Comparison of ENCODE assay signal across 9 cellular contexts in genomic region chr6:166625356-166625755, GRCh38. TPM values are rescaled to one million over a fixed set of nuclear protein-coding genes. Genes with fewer than 3 reads are reported as not detected.
DNase-seq lines count a peak whose midpoint lies in the region; ATAC-seq and TF ChIP-seq lines count a peak whose summit lies in the region.
"Had no signal": no experiment of that assay in that cellular context is flagged by ENCODE, and none has a peak within 500 bp of the region (broad histone marks: within the 10 kb centered on the region; RNA-seq: fewer than 3 reads in every experiment).

No MANE protein-coding gene starts in this region.

- H3K9me3 Mint-ChIP-seq in stimulated activated naive CD8-positive, alpha-beta T cell treated with anti-CD3 and anti-CD28 coated beads, Interleukin-15, amount 100 ng/mL, for 72 hours: no peaks in the 10 kb centered on the region
- H3K9me3 Mint-ChIP-seq in mesothelial cell of epicardium: no peaks in the 10 kb centered on the region

- ATAC-seq in stimulated activated naive CD8-positive, alpha-beta T cell treated with anti-CD3 and anti-CD28 coated beads, Interleukin-15, amount 100 ng/mL, for 72 hours: no peak
- no peak for ATAC-seq in stimulated activated naive CD8-positive, alpha-beta T cell treated with anti-CD3 and anti-CD28 coated beads, Interleukin-15, Interleukin-2, amounts not matched to agents 100 U/mL and 50 U/mL, for 24 hours
- ATAC-seq in HG03378 (IDR thresholded peaks at IDR 0.05; ENCODE audit: unreplicated experiment): no peak

- DNase-seq in stimulated activated naive CD8-positive, alpha-beta T cell treated with anti-CD3 and anti-CD28 coated beads, Interleukin-15, amount 100 ng/mL, for 72 hours: no peak
- no peak for DNase-seq in stimulated activated naive CD8-positive, alpha-beta T cell treated with anti-CD3 and anti-CD28 coated beads, Interleukin-15, Interleukin-2, amounts not matched to agents 100 U/mL and 50 U/mL, for 24 hours
- DNase-seq in cerebellar cortex (ENCODE audit: low spot score): peak; percentile 15
- DNase-seq in mesothelial cell of epicardium (ENCODE audit: low spot score in 2 of 2, unreplicated experiment in 2 of 2): no peak
- DNase-seq in vagina (ENCODE audit: extremely low spot score in 2 of 2): peak in 1 of 2 donors; percentile 34
- no peak for DNase-seq in hypothalamus (lab: John Stamatoyannopoulos, UW)
- no peak for DNase-seq in T-helper 9 cell
- DNase-seq: NCI-H187 had no signal

- H3K36me3 Mint-ChIP-seq in mesothelial cell of epicardium: no peaks in the 10 kb centered on the region

- H3K27ac Mint-ChIP-seq in stimulated activated naive CD8-positive, alpha-beta T cell treated with anti-CD3 and anti-CD28 coated beads, Interleukin-15, amount 100 ng/mL, for 72 hours: no peak overlapping the region
- H3K27ac Mint-ChIP-seq in mesothelial cell of epicardium: no peak overlapping the region

- peak overlapping the region; percentile 84 to 91 for H3K4me3 ChIP-seq in vagina

- peak overlapping the region; percentile 81 to 91 for H3K4me3 Mint-ChIP-seq in stimulated activated naive CD8-positive, alpha-beta T cell treated with anti-CD3 and anti-CD28 coated beads, Interleukin-15, amount 100 ng/mL, for 72 hours
- peak overlapping the region; percentile 75 for H3K4me3 Mint-ChIP-seq in mesothelial cell of epicardium

- TF ChIP-seq POLR2A in vagina (IDR thresholded peaks at IDR 0.05): no peak

- no peaks in the 10 kb centered on the region for H3K27me3 ChIP-seq in vagina

- peaks cover 75% of the 10 kb centered on the region for H3K4me1 ChIP-seq in vagina

- H3K4me1 Mint-ChIP-seq in stimulated activated naive CD8-positive, alpha-beta T cell treated with anti-CD3 and anti-CD28 coated beads, Interleukin-15, amount 100 ng/mL, for 72 hours: peaks cover 26% of the 10 kb centered on the region
- H3K4me1 Mint-ChIP-seq in mesothelial cell of epicardium: peaks cover 36% of the 10 kb centered on the region

- H3K36me3 ChIP-seq in vagina: no peaks in the 10 kb centered on the region

- H3K9me3 ChIP-seq in vagina: no peaks in the 10 kb centered on the region

- H3K27ac ChIP-seq in vagina: peak overlapping the region; percentile 80

- no peak for TF ChIP-seq CTCF in mesothelial cell of epicardium (IDR thresholded peaks at IDR 0.05; ENCODE audit: unreplicated experiment)
- no peak for TF ChIP-seq CTCF in vagina (IDR thresholded peaks at IDR 0.05)

- intact Hi-C loops in vagina (cut with DNase I): loop anchor here (5.0 kb wide), 1 partner anchor 243 kb away; the partner anchor contains the start of gene MPC1

- H3K27me3 Mint-ChIP-seq in stimulated activated naive CD8-positive, alpha-beta T cell treated with anti-CD3 and anti-CD28 coated beads, Interleukin-15, amount 100 ng/mL, for 72 hours: peaks cover 57% of the 10 kb centered on the region
- H3K27me3 Mint-ChIP-seq in mesothelial cell of epicardium (ENCODE audit: low read depth): peaks cover 30% of the 10 kb centered on the region

RNA-seq across cellular contexts. Expression of gene RPS6KA2, which starts 1.7 kb away (rescaled TPM):
- 12.0 to 18.4 TPM (median 12.3 TPM) in 3 replicates for total RNA-seq in mesothelial cell of epicardium
- total RNA-seq in vagina: 65.1 TPM

RNA-seq across cellular contexts. Expression of gene RAMACL, which starts 38.9 kb away (rescaled TPM):
- 0.69 to 1.00 TPM (median 0.79 TPM) in 3 replicates for total RNA-seq in mesothelial cell of epicardium
- 2.2 TPM for total RNA-seq in vagina
